In genomic region chr18:24959100-24959499, GRCh38 we compare ENCODE assay signal across 19 cellular contexts.
A peak's percentile ranks its signal among the peaks of the same experiment; 100 is the strongest.
DNase-seq lines count a peak whose midpoint lies in the region; ATAC-seq and TF ChIP-seq lines count a peak whose summit lies in the region.
"Had no signal": no experiment of that assay in that cellular context is flagged by ENCODE, and none has a peak within 500 bp of the region (broad histone marks: within the 10 kb centered on the region; RNA-seq: fewer than 3 reads in every experiment).

No MANE protein-coding gene starts in this region.

- intact Hi-C loops in vagina (cut with DNase I): no loop called here

- H3K36me3 Mint-ChIP-seq in T-helper 17 cell (ENCODE audit: low read depth): no peaks in the 10 kb centered on the region

- H3K18ac ChIP-seq in mesenchymal stem cell (ENCODE audit: low read depth in 1 of 2, low read length in 2 of 2): no peak overlapping the region

- H2BK15ac ChIP-seq in mesenchymal stem cell (ENCODE audit: low read depth, poor library complexity, severe bottlenecking): no peak overlapping the region

- H3K4me1 Mint-ChIP-seq in T-helper 17 cell: no peaks in the 10 kb centered on the region

- H3K4me1 ChIP-seq in mesenchymal stem cell (ENCODE audit: control insufficient read depth, insufficient read depth, low read depth, low read length): no peaks in the 10 kb centered on the region
- H3K4me1 ChIP-seq in vagina: peaks cover 8% of the 10 kb centered on the region
- H3K4me1 ChIP-seq: SJSA1 had no signal

- H3K4me2 ChIP-seq in mesenchymal stem cell (ENCODE audit: low read length, poor library complexity, severe bottlenecking): no peak overlapping the region
- H3K4me2 ChIP-seq: BLaER1 treated with 17β-estradiol and CSF1 and Interleukin-3, amounts not matched to agents 10 nM and 100 nM had no signal

- H2AFZ ChIP-seq in mesenchymal stem cell (ENCODE audit: low read depth, low read length): no peak overlapping the region

- no peaks in the 10 kb centered on the region for H3K36me3 ChIP-seq in mesenchymal stem cell (ENCODE audit: control insufficient read depth in 1 of 2, insufficient read depth in 2 of 2, low read depth in 1 of 2, low read length in 2 of 2)
- H3K36me3 ChIP-seq in vagina: no peaks in the 10 kb centered on the region
- H3K36me3 ChIP-seq: BLaER1 treated with 17β-estradiol and CSF1 and Interleukin-3, amounts not matched to agents 10 nM and 100 nM; SJSA1 had no signal

- H4K8ac ChIP-seq in mesenchymal stem cell (ENCODE audit: low read length): no peak overlapping the region

- no peak overlapping the region for H2BK12ac ChIP-seq in mesenchymal stem cell (ENCODE audit: low read length in 2 of 2)

- TF ChIP-seq CTCF in vagina (IDR thresholded peaks at IDR 0.05): no peak

- H4K91ac ChIP-seq in mesenchymal stem cell (ENCODE audit: low read length): no peak overlapping the region

- H3K79me1 ChIP-seq in mesenchymal stem cell (replicated peaks; ENCODE audit: low read length, poor library complexity, severe bottlenecking): no peaks in the 10 kb centered on the region

- no peak for TF ChIP-seq POLR2A in vagina (IDR thresholded peaks at IDR 0.05)

- no peak overlapping the region for H3K23ac ChIP-seq in mesenchymal stem cell (ENCODE audit: low read length in 2 of 2)

- H3K27ac ChIP-seq in mesenchymal stem cell (ENCODE audit: low read length, poor library complexity, severe bottlenecking) (no peak overlapping the region), vagina (peak overlapping the region; percentile 12)
- H3K27ac ChIP-seq: 22Rv1; BLaER1 treated with 17β-estradiol and CSF1 and Interleukin-3, amounts not matched to agents 10 nM and 100 nM; SJSA1 had no signal

- H2BK120ac ChIP-seq in mesenchymal stem cell (ENCODE audit: low read depth, low read length): no peak overlapping the region

- no peaks in the 10 kb centered on the region for H3K9me3 ChIP-seq in mesenchymal stem cell (ENCODE audit: control insufficient read depth, low read length)
- no peaks in the 10 kb centered on the region for H3K9me3 ChIP-seq in vagina
- H3K9me3 ChIP-seq in T-helper 17 cell (ENCODE audit: control insufficient read depth, low read length, poor library complexity, severe bottlenecking): no peaks in the 10 kb centered on the region
- H3K9me3 ChIP-seq: SJSA1 had no signal

- no peak overlapping the region for H3K9ac ChIP-seq in mesenchymal stem cell (ENCODE audit: low read length)
- H3K9ac ChIP-seq: BLaER1 treated with 17β-estradiol and CSF1 and Interleukin-3, amounts not matched to agents 10 nM and 100 nM had no signal

- no peak overlapping the region for H3K27ac Mint-ChIP-seq in T-helper 17 cell

- ATAC-seq in SK-N-SH treated with all-trans-retinoic acid at 6 μM for 48 hours: peak; percentile 44; the same call in 1 of the 3 replicates
- ATAC-seq in GM18519 (IDR thresholded peaks at IDR 0.05; ENCODE audit: low FRiP score, unreplicated experiment): no peak
- ATAC-seq in T-helper 17 cell: no peak

- H3K14ac ChIP-seq in mesenchymal stem cell (ENCODE audit: low read length in 2 of 2): no peak overlapping the region

- H3K27me3 Mint-ChIP-seq in T-helper 17 cell: peaks cover 4% of the 10 kb centered on the region

- peak; percentile 0 for DNase-seq in DMS153 (lab: John Stamatoyannopoulos, UW)
- no peak for DNase-seq in DMS153 treated with DMSO at 0.1 percent for 48 hours (lab: John Stamatoyannopoulos, UW; ENCODE audit: unreplicated experiment)
- DNase-seq in mesenchymal stem cell: peak; percentile 69
- no peak for DNase-seq in vagina (ENCODE audit: extremely low spot score in 2 of 2)
- DNase-seq in NCI-H510A treated with DMSO at 0.1 percent for 48 hours (lab: John Stamatoyannopoulos, UW): no peak
- DNase-seq in T-helper 17 cell: no peak
- DNase-seq: DMS 273 treated with DMSO at 0.1 percent for 48 hours, EL, KG1, MM.1S, NCI-H1105, NCI-H1930, NCI-H2227 treated with DMSO at 0.1 percent for 48 hours, NCI-H526 had no signal

- H3K4me3 ChIP-seq in mesenchymal stem cell (ENCODE audit: insufficient read depth in 1 of 2, low read depth in 1 of 2, low read length in 2 of 2) (no peak overlapping the region), vagina (no peak overlapping the region)
- H3K4me3 ChIP-seq: BLaER1 treated with 17β-estradiol and CSF1 and Interleukin-3, amounts not matched to agents 10 nM and 100 nM; SJSA1 had no signal

- WGBS in mesenchymal stem cell: 2% methylated on average over 7 of the region's 7 CpGs

- no peak overlapping the region for H2BK5ac ChIP-seq in mesenchymal stem cell (ENCODE audit: low read depth, low read length, poor library complexity, severe bottlenecking)

- H2AK5ac ChIP-seq in mesenchymal stem cell (ENCODE audit: low read length, severe bottlenecking): no peak overlapping the region

- peaks cover 0 to 5% of the 10 kb centered on the region in 2 experiments for H3K27me3 ChIP-seq in mesenchymal stem cell (ENCODE audit: control insufficient read depth in 1 of 2, insufficient read depth in 1 of 2, low read length in 2 of 2)
- no peaks in the 10 kb centered on the region for H3K27me3 ChIP-seq in vagina
- H3K27me3 ChIP-seq: BLaER1 treated with 17β-estradiol and CSF1 and Interleukin-3, amounts not matched to agents 10 nM and 100 nM; SJSA1 had no signal

- H3K4me3 Mint-ChIP-seq in T-helper 17 cell: no peak overlapping the region

- H3K4ac ChIP-seq in mesenchymal stem cell (ENCODE audit: low read depth in 1 of 2, low read length in 2 of 2): no peak overlapping the region

TF ChIP-seq in SK-N-SH treated with all-trans-retinoic acid at 6 μM for 48 hours, 23 proteins besides CTCF, POLR2A, EP300 and RAD21:
- TF ChIP-seq RARB (CRISPR knock-in tag; IDR thresholded peaks at IDR 0.05) (no peak), TCF4 (CRISPR knock-in tag; IDR thresholded peaks at IDR 0.05; ENCODE audit: borderline replicate concordance) (peak; percentile 45; the same call in 1 of the 2 replicates)

Comparison
In these comparisons a context has a peak if more than half of its experiments do, and no peak if none do; other contexts are left out.
1. DNase-seq: peak in DMS153 (single experiment) and mesenchymal stem cell (single experiment); none in DMS153 treated with DMSO at 0.1 percent for 48 hours (single experiment), vagina (0 of 2), NCI-H510A treated with DMSO at 0.1 percent for 48 hours (single experiment) and T-helper 17 cell (0 of 3).